10 cellular contexts compared by ENCODE assay signal in the genomic region with DNA sequence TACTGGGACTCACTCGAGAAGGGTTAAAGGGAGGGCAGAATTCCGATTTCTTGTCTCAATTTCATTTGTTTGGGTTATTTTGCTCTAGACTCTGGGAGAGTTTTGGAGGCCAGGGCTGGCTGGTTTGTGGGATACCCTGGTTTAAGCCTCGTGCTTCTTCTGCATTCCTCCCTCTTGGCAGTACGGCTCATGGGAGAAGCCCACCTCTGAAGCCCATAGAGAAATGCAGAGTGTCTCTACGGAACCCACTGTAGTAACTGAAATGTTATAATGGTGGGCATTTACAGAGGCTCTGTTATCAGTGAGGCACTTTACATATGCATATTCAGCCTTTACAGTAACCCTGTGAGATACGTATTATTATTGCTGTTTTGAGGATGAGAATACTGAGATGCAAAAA. TPM values are rescaled to one million over a fixed set of nuclear protein-coding genes. Genes with fewer than 3 reads are reported as not detected.
DNase-seq lines count a peak whose midpoint lies in the region; ATAC-seq and TF ChIP-seq lines count a peak whose summit lies in the region.
"Had no signal": no experiment of that assay in that cellular context is flagged by ENCODE, and none has a peak within 500 bp of the region (broad histone marks: within the 10 kb centered on the region; RNA-seq: fewer than 3 reads in every experiment).

No MANE protein-coding gene starts in this region.

- H3K79me2 ChIP-seq in osteoblast (ENCODE audit: insufficient read depth, low read length): peaks cover 84% of the 10 kb centered on the region

- no peaks in the 10 kb centered on the region for H3K27me3 ChIP-seq in HUES48 (ENCODE audit: control insufficient read depth, insufficient read depth, low read length)
- no peaks in the 10 kb centered on the region for H3K27me3 ChIP-seq in body of pancreas
- no peaks in the 10 kb centered on the region for H3K27me3 ChIP-seq in osteoblast (ENCODE audit: insufficient read depth, low read length)

- POLR2A ChIA-PET in RWPE1 (lab: Yijun Ruan, JAX; ENCODE audit: low non-redundant PET): no interaction called here

- intact Hi-C loops in body of pancreas (cut with DNase I): no loop called here

- H3K4me3 ChIP-seq in HUES48 (ENCODE audit: low read depth, low read length): no peak overlapping the region
- H3K4me3 ChIP-seq in body of pancreas: no peak overlapping the region
- no peak overlapping the region for H3K4me3 ChIP-seq in osteoblast (ENCODE audit: insufficient read depth, low read length)

- H2AFZ ChIP-seq in osteoblast (ENCODE audit: low read length): no peak overlapping the region

- no peak for TF ChIP-seq POLR2A in body of pancreas (IDR thresholded peaks at IDR 0.05)

- H3K9me3 ChIP-seq in HUES48 (ENCODE audit: control insufficient read depth, insufficient read depth, low read length): peaks cover 9% of the 10 kb centered on the region
- no peaks in the 10 kb centered on the region for H3K9me3 ChIP-seq in body of pancreas
- H3K9me3 ChIP-seq in osteoblast (ENCODE audit: low read depth, low read length): no peaks in the 10 kb centered on the region

- H3K36me3 ChIP-seq in HUES48 (ENCODE audit: control insufficient read depth, insufficient read depth, low read length) (peaks cover 6% of the 10 kb centered on the region; the same call in 1 of the 2 replicates), body of pancreas (replicated peaks in 1 of 2; ENCODE audit: insufficient read depth in 1 of 2, low read depth in 2 of 2) (no peaks in the 10 kb centered on the region), osteoblast (ENCODE audit: insufficient read depth, low read length) (no peaks in the 10 kb centered on the region)

- 69% methylated on average over 6 of the region's 6 CpGs for WGBS in body of pancreas, 2 donors

- CTCF ChIA-PET in RWPE1 (lab: Yijun Ruan, JAX): interaction anchor here (0.8 kb wide), 1 partner anchor 320 kb away, joined by 3 read pairs; no protein-coding TSS in a partner anchor

- H3K27ac ChIP-seq in HUES48 (ENCODE audit: low read depth, low read length) (peak overlapping the region; percentile 31), body of pancreas (peak overlapping the region in 3 of 4 donors; percentile 28 to 60 (median 44)), osteoblast (ENCODE audit: low read depth, low read length) (peak overlapping the region; percentile 25), RWPE1 (no peak overlapping the region)

- no peak overlapping the region for H3K9ac ChIP-seq in HUES48 (ENCODE audit: low read depth, low read length)

- H3K4me1 ChIP-seq in HUES48 (ENCODE audit: control insufficient read depth, insufficient read depth, low read length) (peaks cover 55% of the 10 kb centered on the region), body of pancreas (peaks cover 34% of the 10 kb centered on the region), osteoblast (ENCODE audit: insufficient read depth, low read length) (peaks cover 52% of the 10 kb centered on the region)

- peak; percentile 22 for DNase-seq in ACHN
- DNase-seq in body of pancreas: no peak
- no peak for DNase-seq in osteoblast (ENCODE audit: insufficient read length, low spot score, missing footprints)
- DNase-seq in activated CD4-positive, alpha-beta T cell treated with anti-CD3 and anti-CD28 coated beads for 48 hours: no peak
- no peak for DNase-seq in RWPE1 (ENCODE audit: low spot score)
- no peak for DNase-seq in NOMO-1 treated with DMSO at 0.1 percent for 48 hours (lab: John Stamatoyannopoulos, UW; ENCODE audit: unreplicated experiment)
- no peak for DNase-seq in effector CD4-positive, alpha-beta T cell
- DNase-seq: NCI-H1436, NCI-H524 treated with DMSO at 0.1 percent for 48 hours had no signal

- peak overlapping the region; percentile 43 for H3K4me2 ChIP-seq in osteoblast (ENCODE audit: insufficient read depth, low read length)

- no peak for TF ChIP-seq CTCF in body of pancreas (IDR thresholded peaks at IDR 0.05)
- no peak for TF ChIP-seq CTCF in osteoblast (IDR thresholded peaks at IDR 0.05; ENCODE audit: extremely low read depth, low read depth, low read length)
- no peak for TF ChIP-seq CTCF in RWPE1 (conservative IDR thresholded peaks at IDR 0.05; ENCODE audit: low read depth)

- in situ Hi-C loops in ACHN (cut with HindIII; ENCODE audit: low pct_ligation_motif_present, low pct_unique_long_range_greater_than_20kb, low sequenced_read_pairs): no loop called here

- no peak for ATAC-seq in body of pancreas

- H4K20me1 ChIP-seq in osteoblast (ENCODE audit: insufficient read depth, low read length): peaks cover 55% of the 10 kb centered on the region

RNA-seq across cellular contexts. Expression of a gene that starts 43.9 kb away (rescaled TPM):
- total RNA-seq in body of pancreas: 10 to 100 TPM; 26.7 to 56.0 TPM
- 46.9 and 52.5 TPM in 2 replicates for total RNA-seq in osteoblast
